11 cellular contexts compared by ENCODE assay signal in genomic region chr9:137297060-137297664, GRCh38. TPM values are rescaled to one million over a fixed set of nuclear protein-coding genes. Genes with fewer than 3 reads are reported as not detected.
DNase-seq lines count a peak whose midpoint lies in the region; ATAC-seq and TF ChIP-seq lines count a peak whose summit lies in the region.
"Had no signal": no experiment of that assay in that cellular context is flagged by ENCODE, and none has a peak within 500 bp of the region (broad histone marks: within the 10 kb centered on the region; RNA-seq: fewer than 3 reads in every experiment).

No MANE protein-coding gene starts in this region.

- H3K4me3 ChIP-seq in left lung: peak overlapping the region in 1 of 2 donors; percentile 44
- H3K4me3 ChIP-seq in skeletal muscle tissue (ENCODE audit: low read length in 3 of 3): no peak overlapping the region
- no peak overlapping the region for H3K4me3 ChIP-seq in adrenal gland
- H3K4me3 ChIP-seq: SJCRH30 had no signal

- H3K27ac Mint-ChIP-seq in activated T-helper 17 cell treated with anti-CD3 and anti-CD28 coated beads, Interleukin-2, amount 50 U/mL, for 72 hours: no peak overlapping the region

- H3K9me3 ChIP-seq in left lung (peaks cover 0 to 3% of the 10 kb centered on the region in 2 donors), skeletal muscle tissue (ENCODE audit: control insufficient read depth in 3 of 3, low read length in 3 of 3) (peaks cover 0 to 3% (median 3%) of the 10 kb centered on the region in 3 donors), adrenal gland (replicated peaks in 1 of 3) (no peaks in the 10 kb centered on the region)

- ATAC-seq in activated T-helper 17 cell treated with anti-CD3 and anti-CD28 coated beads, Interleukin-2, amount 50 U/mL, for 72 hours (replicated peaks): no peak
- ATAC-seq in left lung: no peak

- no peaks in the 10 kb centered on the region for H3K36me3 Mint-ChIP-seq in activated T-helper 17 cell treated with anti-CD3 and anti-CD28 coated beads, Interleukin-2, amount 50 U/mL, for 72 hours (ENCODE audit: low read depth)

- H3K4me3 Mint-ChIP-seq in activated T-helper 17 cell treated with anti-CD3 and anti-CD28 coated beads, Interleukin-2, amount 50 U/mL, for 72 hours: peak overlapping the region; percentile 54

- H3K27ac ChIP-seq in left lung (peak overlapping the region; percentile 62 to 77), skeletal muscle tissue (ENCODE audit: low read depth, low read length) (peak overlapping the region; percentile 74), adrenal gland (peak overlapping the region in 2 of 5 donors; percentile 48 to 77)
- H3K27ac ChIP-seq: SJCRH30 had no signal

- 69 to 78% (median 72%) methylated on average over 4 to 9 of the region's 9 CpGs for WGBS in adrenal gland, 4 donors

- peak overlapping the region in 1 of 3 donors; percentile 25 for H3K9ac ChIP-seq in skeletal muscle tissue (ENCODE audit: low read depth in 1 of 3, low read length in 3 of 3)

- TF ChIP-seq POLR2A in adrenal gland (IDR thresholded peaks at IDR 0.05): no peak

- peaks cover 25% of the 10 kb centered on the region for H3K27me3 Mint-ChIP-seq in activated T-helper 17 cell treated with anti-CD3 and anti-CD28 coated beads, Interleukin-2, amount 50 U/mL, for 72 hours

- H3K4me1 ChIP-seq in left lung (peaks cover 5 to 55% of the 10 kb centered on the region in 2 donors), skeletal muscle tissue (ENCODE audit: control insufficient read depth in 3 of 3, insufficient read depth in 3 of 3, low read length in 3 of 3) (peaks cover 6 to 26% (median 14%) of the 10 kb centered on the region in 3 donors), adrenal gland (replicated peaks in 1 of 2) (peaks cover 3 to 25% of the 10 kb centered on the region in 2 donors)

- H3K9me3 Mint-ChIP-seq in activated T-helper 17 cell treated with anti-CD3 and anti-CD28 coated beads, Interleukin-2, amount 50 U/mL, for 72 hours: no peaks in the 10 kb centered on the region

- peaks cover 16 to 87% of the 10 kb centered on the region in 2 donors for H3K27me3 ChIP-seq in left lung
- H3K27me3 ChIP-seq in skeletal muscle tissue (ENCODE audit: control insufficient read depth in 3 of 3, insufficient read depth in 3 of 3, low read length in 3 of 3): peaks cover 51 to 77% (median 70%) of the 10 kb centered on the region in 3 donors
- peaks cover 26% of the 10 kb centered on the region for H3K27me3 ChIP-seq in adrenal gland

- no peaks in the 10 kb centered on the region for H3K36me3 ChIP-seq in left lung
- no peaks in the 10 kb centered on the region for H3K36me3 ChIP-seq in skeletal muscle tissue (ENCODE audit: control insufficient read depth in 3 of 3, insufficient read depth in 3 of 3, low read length in 3 of 3)
- H3K36me3 ChIP-seq in adrenal gland (replicated peaks in 1 of 2): no peaks in the 10 kb centered on the region
- H3K36me3 ChIP-seq: SJCRH30 had no signal

- no peak for TF ChIP-seq CTCF in left lung (IDR thresholded peaks at IDR 0.05)
- TF ChIP-seq CTCF in adrenal gland (IDR thresholded peaks at IDR 0.05): no peak

- peaks cover 5% of the 10 kb centered on the region for H3K4me1 Mint-ChIP-seq in activated T-helper 17 cell treated with anti-CD3 and anti-CD28 coated beads, Interleukin-2, amount 50 U/mL, for 72 hours

- intact Hi-C loops in left lung (cut with DNase I) (no loop called here), adrenal gland (cut with DNase I) (loop anchor here (2.0 to 10.0 kb wide), 3 partner anchors 110 to 228 kb away; no protein-coding TSS in a partner anchor)

- DNase-seq in HT-29 (ENCODE audit: low spot score) (peak; percentile 54), left lung (no peak), AML-193 (lab: John Stamatoyannopoulos, UW) (no peak), adrenal gland (no peak), glomerular visceral epithelial cell (ENCODE audit: extremely low spot score) (no peak)
- DNase-seq: activated CD4-positive, alpha-beta T cell treated with anti-CD3 and anti-CD28 coated beads for 4 hours; SJCRH30 had no signal

RNA-seq across cellular contexts. Expression of gene NRARP, which starts 4.9 kb away (rescaled TPM):
- 107 and 116 TPM in 2 replicates for total RNA-seq in HT-29 (2014; rRNA removed; shearing (Covaris generic))
- under 1 TPM; 0.66 to 0.86 TPM for total RNA-seq in activated T-helper 17 cell treated with anti-CD3 and anti-CD28 coated beads, Interleukin-2, amount 50 U/mL, for 72 hours
- total RNA-seq in left lung: 10 to 100 TPM; 11.3 to 15.2 TPM
- total RNA-seq in skeletal muscle tissue: 2.1 TPM
- 10 to 100 TPM in 1 of 8 donors, 1 to 10 TPM in 7; 1.1 to 11.2 (median 3.8) TPM for total RNA-seq in adrenal gland
- polyA plus RNA-seq in adrenal gland: 1 to 10 TPM in 2 of 3 donors, under 1 TPM in 1; 0.59 to 1.4 (median 1.1) TPM
- total RNA-seq: IMR-90 had no signal

RNA-seq across cellular contexts. Expression of gene TOR4A, which starts 19.6 kb away (rescaled TPM):
- total RNA-seq in HT-29 (2014; rRNA removed; shearing (Covaris generic)): 210 and 226 TPM in 2 replicates
- 10 to 100 TPM in 1 of 2 donors, 1 to 10 TPM in 1; 4.9 to 11.5 TPM for total RNA-seq in activated T-helper 17 cell treated with anti-CD3 and anti-CD28 coated beads, Interleukin-2, amount 50 U/mL, for 72 hours
- 10 to 100 TPM; 31.8 to 38.5 TPM for total RNA-seq in left lung
- total RNA-seq in skeletal muscle tissue: 2.1 TPM
- total RNA-seq in adrenal gland: 10 to 100 TPM in 5 of 8 donors, 1 to 10 TPM in 3; 6.8 to 21.5 (median 13.8) TPM
- 1 to 10 TPM in 2 of 3 donors, under 1 TPM in 1; 0.49 to 1.4 (median 1.3) TPM for polyA plus RNA-seq in adrenal gland

RNA-seq across cellular contexts. Expression of gene NELFB, which starts 42.0 kb away (rescaled TPM):
- total RNA-seq in HT-29 (2014; rRNA removed; shearing (Covaris generic)): 111 and 115 TPM in 2 replicates
- 10 to 100 TPM; 43.6 to 78.0 TPM for total RNA-seq in activated T-helper 17 cell treated with anti-CD3 and anti-CD28 coated beads, Interleukin-2, amount 50 U/mL, for 72 hours
- total RNA-seq in left lung (10 to 100 TPM; 47.8 to 49.7 TPM), skeletal muscle tissue (33.9 TPM), adrenal gland (10 to 100 TPM; 28.0 to 56.3 (median 41.1) TPM)
- polyA plus RNA-seq in adrenal gland: 10 to 100 TPM; 10.9 to 48.3 (median 19.6) TPM

RNA-seq across cellular contexts. Expression of gene STPG3, which starts 46.1 kb away (rescaled TPM):
- total RNA-seq in HT-29 (2014; rRNA removed; shearing (Covaris generic)): not detected in 2 replicates
- total RNA-seq in activated T-helper 17 cell treated with anti-CD3 and anti-CD28 coated beads, Interleukin-2, amount 50 U/mL, for 72 hours: not detected
- total RNA-seq in left lung: not detected
- not detected for total RNA-seq in skeletal muscle tissue
- 1 to 10 TPM in 1 of 8 donors, under 1 TPM in 1, not detected in 6; 0.25 to 3.1 TPM for total RNA-seq in adrenal gland
- under 1 TPM in 1 of 3 donors, not detected in 2; 0.32 TPM for polyA plus RNA-seq in adrenal gland
- total RNA-seq: epithelial cell of proximal tubule, IMR-90, SJCRH30 had no signal
- polyA plus RNA-seq: IMR-90 had no signal

RNA-seq across cellular contexts. Expression of gene TUBB4B, which starts 56.1 kb away (rescaled TPM):
- 607 and 627 TPM in 2 replicates for total RNA-seq in HT-29 (2014; rRNA removed; shearing (Covaris generic))
- 100 to 1,000 TPM; 232 to 372 TPM for total RNA-seq in activated T-helper 17 cell treated with anti-CD3 and anti-CD28 coated beads, Interleukin-2, amount 50 U/mL, for 72 hours
- total RNA-seq in left lung (100 to 1,000 TPM; 245 to 337 TPM), skeletal muscle tissue (97.1 TPM), adrenal gland (100 to 1,000 TPM in 6 of 8 donors, 10 to 100 TPM in 2; 69.9 to 362 (median 129) TPM)
- polyA plus RNA-seq in adrenal gland: 100 to 1,000 TPM; 105 to 211 (median 200) TPM

Comparison
In these comparisons a context has a peak if more than half of its experiments do, and no peak if none do; other contexts are left out.
1. intact Hi-C loops: an anchor here in adrenal gland (2.0 to 10.0 kb wide); none called in left lung.